1 cellular context compared by ENCODE assay signal in genomic region chr17:56876766-56877179, GRCh38.
TF ChIP-seq lines count a peak whose summit lies in the region.

No MANE protein-coding gene starts in this region.

TF ChIP-seq in K562, 482 proteins besides CTCF, POLR2A, EP300 and RAD21 (continued from another document and continues in another):
- TF ChIP-seq CREB3 (tag; conservative IDR thresholded peaks at IDR 0.05; ENCODE audit: low read depth) (peak; percentile 76), SFPQ (IDR thresholded peaks at IDR 0.05; ENCODE audit: low read depth, low read length) (no peak), ZNF282 (CRISPR knock-in tag; IDR thresholded peaks at IDR 0.05) (no peak), ZNF76 (CRISPR knock-in tag; IDR thresholded peaks at IDR 0.05; ENCODE audit: borderline replicate concordance) (no peak), TFAM (CRISPR knock-in tag; conservative IDR thresholded peaks at IDR 0.05) (no peak), ZNF395 (CRISPR knock-in tag; IDR thresholded peaks at IDR 0.05) (peak; percentile 63; the same call in 1 of the 2 replicates), RBM15 (IDR thresholded peaks at IDR 0.05; ENCODE audit: insufficient read depth, low read length) (no peak), PREB (CRISPR knock-in tag; IDR thresholded peaks at IDR 0.05) (no peak), XRCC4 (IDR thresholded peaks at IDR 0.05; ENCODE audit: extremely low read depth, insufficient read depth, insufficient read length) (no peak), CLOCK (CRISPR knock-in tag; IDR thresholded peaks at IDR 0.05; ENCODE audit: borderline replicate concordance) (no peak), ARID3A (IDR thresholded peaks at IDR 0.05; ENCODE audit: borderline replicate concordance, low read depth, low read length) (no peak), TGIF2 (CRISPR knock-in tag; IDR thresholded peaks at IDR 0.05) (no peak), HMG20B (CRISPR knock-in tag; IDR thresholded peaks at IDR 0.05) (no peak), HNRNPUL1 (IDR thresholded peaks at IDR 0.05; ENCODE audit: low read length) (no peak), MEIS2 (IDR thresholded peaks at IDR 0.05; ENCODE audit: partially characterized antibody) (peak; percentile 39), ZNF780A (CRISPR knock-in tag; IDR thresholded peaks at IDR 0.05) (no peak), SIN3A (IDR thresholded peaks at IDR 0.05; ENCODE audit: borderline replicate concordance in 2 of 2, control insufficient read depth in 1 of 2, low read depth in 2 of 2, low read length in 2 of 2) (no peak), SMAD2 (IDR thresholded peaks at IDR 0.05; ENCODE audit: low read depth, low read length) (no peak), STAG1 (CRISPR knock-in tag; IDR thresholded peaks at IDR 0.05; ENCODE audit: borderline replicate concordance) (no peak), TEAD4 (IDR thresholded peaks at IDR 0.05; ENCODE audit: low read length) (no peak; the same call in 1 of the 2 replicates), TEAD4 (CRISPR knock-in tag; IDR thresholded peaks at IDR 0.05; ENCODE audit: borderline replicate concordance) (no peak), KLF16 (IDR thresholded peaks at IDR 0.05) (no peak), GTF2A2 (tag; IDR thresholded peaks at IDR 0.05) (no peak), HDAC2 (IDR thresholded peaks at IDR 0.05) (0 out of 2 replicates have a peak, but pooled peaks have one; percentile 57), LEF1 (IDR thresholded peaks at IDR 0.05) (no peak), FUS (optimal IDR thresholded peaks at IDR 0.05; ENCODE audit: low read depth, low read length) (no peak), STAT6 (CRISPR knock-in tag; IDR thresholded peaks at IDR 0.05) (no peak), NR4A1 (CRISPR knock-in tag; IDR thresholded peaks at IDR 0.05) (0 out of 2 replicates have a peak, but pooled peaks have one; percentile 51), NR4A1 (tag; IDR thresholded peaks at IDR 0.05) (peak; percentile 42; the same call in 1 of the 2 replicates), ZNF449 (CRISPR knock-in tag; IDR thresholded peaks at IDR 0.05) (no peak), PHF8 (IDR thresholded peaks at IDR 0.05; ENCODE audit: borderline replicate concordance, low read length) (peak; percentile 19; the same call in 1 of the 2 replicates), NUFIP1 (IDR thresholded peaks at IDR 0.05; ENCODE audit: partially characterized antibody) (no peak), ZNF592 (IDR thresholded peaks at IDR 0.05) (peak; percentile 42; the same call in 1 of the 2 replicates), ZFP91 (CRISPR knock-in tag; IDR thresholded peaks at IDR 0.05) (no peak), ZBED1 (IDR thresholded peaks at IDR 0.05) (no peak), THRB (CRISPR knock-in tag; conservative IDR thresholded peaks at IDR 0.05) (no peak), ZNF79 (CRISPR knock-in tag; IDR thresholded peaks at IDR 0.05; ENCODE audit: low read depth) (no peak), HCFC1 (IDR thresholded peaks at IDR 0.05; ENCODE audit: low read depth, low read length) (no peak), KHSRP (IDR thresholded peaks at IDR 0.05) (no peak)
